In genomic region chr12:109950625-109951024, GRCh38 we compare ENCODE assay signal across 15 cellular contexts. TPM values are rescaled to one million over a fixed set of nuclear protein-coding genes. Genes with fewer than 3 reads are reported as not detected.
DNase-seq lines count a peak whose midpoint lies in the region; ATAC-seq and TF ChIP-seq lines count a peak whose summit lies in the region.
"Had no signal": no experiment of that assay in that cellular context is flagged by ENCODE, and none has a peak within 500 bp of the region (broad histone marks: within the 10 kb centered on the region; RNA-seq: fewer than 3 reads in every experiment).

No MANE protein-coding gene starts in this region.

- TF ChIP-seq CTCF in heart right ventricle (IDR thresholded peaks at IDR 0.05) (no peak), thoracic aorta (IDR thresholded peaks at IDR 0.05) (no peak)

- H2BK15ac ChIP-seq in mesenchymal stem cell (ENCODE audit: low read depth, poor library complexity, severe bottlenecking), result no peak overlapping the region

- H4K20me1 ChIP-seq in Karpas-422 (ENCODE audit: insufficient read depth, low read depth, low read length), result no peaks in the 10 kb centered on the region

- no peak overlapping the region for H3K4ac ChIP-seq in mesenchymal stem cell (ENCODE audit: low read depth in 1 of 2, low read length in 2 of 2)

- intact Hi-C loops in heart right ventricle (cut with DNase I), result no loop called here
- intact Hi-C loops in left cardiac atrium (cut with DNase I), result no loop called here

- no peak for DNase-seq in heart right ventricle
- DNase-seq in left cardiac atrium, result no peak
- no peak for DNase-seq in adipocyte (ENCODE audit: low read depth)
- no peak for DNase-seq in mesenchymal stem cell
- no peak for DNase-seq in thoracic aorta (ENCODE audit: low spot score)
- DNase-seq in Karpas-422, result no peak
- no peak for DNase-seq in HAP-1 (ENCODE audit: low spot score in 2 of 2)
- DNase-seq: amygdala; DMS79 treated with DMSO at 0.1 percent for 48 hours; effector CD4-positive, alpha-beta T cell; NCI-H187 treated with DMSO at 0.1 percent for 48 hours had no signal

- H3K18ac ChIP-seq in mesenchymal stem cell (ENCODE audit: low read depth in 1 of 2, low read length in 2 of 2), result no peak overlapping the region

- H3K27ac ChIP-seq in heart right ventricle, result peak overlapping the region in 9 of 10 donors; percentile 65 to 83 (median 76)
- peak overlapping the region; percentile 97 for H3K27ac ChIP-seq in mesenchymal stem cell (ENCODE audit: low read length, poor library complexity, severe bottlenecking)
- H3K27ac ChIP-seq in thoracic aorta, result peak overlapping the region; percentile 76 to 82
- no peak overlapping the region for H3K27ac ChIP-seq in Karpas-422 (ENCODE audit: low read length)
- H3K27ac ChIP-seq: KMS-11, neutrophil, SK-N-MC had no signal

- no peak overlapping the region for H3K14ac ChIP-seq in mesenchymal stem cell (ENCODE audit: low read length in 2 of 2)

- H3K79me1 ChIP-seq in mesenchymal stem cell (replicated peaks; ENCODE audit: low read length, poor library complexity, severe bottlenecking), result peaks cover 6% of the 10 kb centered on the region

- peak overlapping the region; percentile 95 for H2BK5ac ChIP-seq in mesenchymal stem cell (ENCODE audit: low read depth, low read length, poor library complexity, severe bottlenecking)

- H3K36me3 ChIP-seq in heart right ventricle, result peaks cover 0 to 97% (median 44%) of the 10 kb centered on the region in 9 donors
- peaks cover 41% of the 10 kb centered on the region for H3K36me3 ChIP-seq in adipocyte (ENCODE audit: control insufficient read depth, insufficient read depth, low read length, severe bottlenecking)
- peaks cover 20 to 73% of the 10 kb centered on the region in 2 experiments for H3K36me3 ChIP-seq in mesenchymal stem cell (ENCODE audit: control insufficient read depth in 1 of 2, insufficient read depth in 2 of 2, low read depth in 1 of 2, low read length in 2 of 2)
- H3K36me3 ChIP-seq in thoracic aorta, result peaks cover 6% of the 10 kb centered on the region
- H3K36me3 ChIP-seq in Karpas-422 (ENCODE audit: insufficient read depth, low read length), result peaks cover 57% of the 10 kb centered on the region; the same call in 1 of the 2 replicates
- H3K36me3 ChIP-seq in HAP-1 (replicated peaks), result peaks cover 33% of the 10 kb centered on the region

- H3K4me2 ChIP-seq in mesenchymal stem cell (ENCODE audit: low read length, poor library complexity, severe bottlenecking) (no peak overlapping the region), Karpas-422 (ENCODE audit: low read depth, low read length, poor library complexity, severe bottlenecking) (no peak overlapping the region)
- H3K4me2 ChIP-seq: KMS-11 had no signal

- H3K4me3 ChIP-seq in heart right ventricle (no peak overlapping the region), adipocyte (ENCODE audit: low read length) (no peak overlapping the region), mesenchymal stem cell (ENCODE audit: insufficient read depth in 1 of 2, low read depth in 1 of 2, low read length in 2 of 2) (no peak overlapping the region), thoracic aorta (no peak overlapping the region), Karpas-422 (ENCODE audit: low read length) (no peak overlapping the region), HAP-1 (no peak overlapping the region)
- H3K4me3 ChIP-seq: SK-N-MC had no signal

- H3K27me3 ChIP-seq in heart right ventricle (no peaks in the 10 kb centered on the region), adipocyte (replicated peaks; ENCODE audit: control insufficient read depth, insufficient read depth, low read length) (no peaks in the 10 kb centered on the region), mesenchymal stem cell (ENCODE audit: control insufficient read depth in 1 of 2, insufficient read depth in 1 of 2, low read length in 2 of 2) (no peaks in the 10 kb centered on the region), thoracic aorta (replicated peaks; ENCODE audit: insufficient read depth) (no peaks in the 10 kb centered on the region), Karpas-422 (ENCODE audit: low read length) (no peaks in the 10 kb centered on the region), HAP-1 (ENCODE audit: low read depth) (no peaks in the 10 kb centered on the region)
- H3K27me3 ChIP-seq: neutrophil had no signal

- no peak for ATAC-seq in heart right ventricle
- ATAC-seq in left cardiac atrium, result no peak
- ATAC-seq in thoracic aorta (ENCODE audit: insufficient number of reproducible peaks, low FRiP score, low read depth), result no peak
- ATAC-seq in HG03159 (IDR thresholded peaks at IDR 0.05; ENCODE audit: unreplicated experiment), result no peak

- peak overlapping the region; percentile 99 for H2AK5ac ChIP-seq in mesenchymal stem cell (ENCODE audit: low read length, severe bottlenecking)

- H4K8ac ChIP-seq in mesenchymal stem cell (ENCODE audit: low read length), result no peak overlapping the region

- no peaks in the 10 kb centered on the region for H3K9me2 ChIP-seq in Karpas-422 (replicated peaks; ENCODE audit: insufficient read depth, low read length)

- no peaks in the 10 kb centered on the region for H3K9me3 ChIP-seq in heart right ventricle
- no peaks in the 10 kb centered on the region for H3K9me3 ChIP-seq in adipocyte (ENCODE audit: control insufficient read depth, low read length)
- H3K9me3 ChIP-seq in mesenchymal stem cell (ENCODE audit: control insufficient read depth, low read length), result no peaks in the 10 kb centered on the region
- no peaks in the 10 kb centered on the region for H3K9me3 ChIP-seq in thoracic aorta
- no peaks in the 10 kb centered on the region for H3K9me3 ChIP-seq in Karpas-422 (ENCODE audit: low read length)
- H3K9me3 ChIP-seq in HAP-1, result no peaks in the 10 kb centered on the region
- H3K9me3 ChIP-seq: neutrophil had no signal

- no peak overlapping the region for H2BK120ac ChIP-seq in mesenchymal stem cell (ENCODE audit: low read depth, low read length)

- in situ Hi-C loops in HAP-1 (cut with MboI; ENCODE audit: low sequenced_read_pairs), result no loop called here

- H2BK12ac ChIP-seq in mesenchymal stem cell (ENCODE audit: low read length in 2 of 2), result no peak overlapping the region

- peak overlapping the region; percentile 20 for H4K91ac ChIP-seq in mesenchymal stem cell (ENCODE audit: low read length)

- H3K4me1 ChIP-seq in heart right ventricle, result peaks cover 3 to 77% (median 71%) of the 10 kb centered on the region in 9 donors
- peaks cover 65% of the 10 kb centered on the region for H3K4me1 ChIP-seq in adipocyte (ENCODE audit: control insufficient read depth, insufficient read depth, low read length)
- H3K4me1 ChIP-seq in mesenchymal stem cell (ENCODE audit: control insufficient read depth, insufficient read depth, low read depth, low read length), result peaks cover 27% of the 10 kb centered on the region
- H3K4me1 ChIP-seq in thoracic aorta (ENCODE audit: control insufficient read depth in 1 of 2, low read depth in 2 of 2), result peaks cover 35 to 77% of the 10 kb centered on the region in 2 donors
- peaks cover 14% of the 10 kb centered on the region for H3K4me1 ChIP-seq in Karpas-422 (ENCODE audit: low read length)
- no peaks in the 10 kb centered on the region for H3K4me1 ChIP-seq in HAP-1

- no peak overlapping the region for H3K23ac ChIP-seq in mesenchymal stem cell (ENCODE audit: low read length in 2 of 2)

- H2AFZ ChIP-seq in mesenchymal stem cell (ENCODE audit: low read depth, low read length) (no peak overlapping the region), Karpas-422 (ENCODE audit: low read length) (no peak overlapping the region)

- peaks cover 16% of the 10 kb centered on the region for H3K79me2 ChIP-seq in Karpas-422 (ENCODE audit: low read length)

- H3K9ac ChIP-seq in adipocyte (ENCODE audit: low read length), result peak overlapping the region; percentile 24
- H3K9ac ChIP-seq in mesenchymal stem cell (ENCODE audit: low read length), result peak overlapping the region; percentile 57
- no peak overlapping the region for H3K9ac ChIP-seq in Karpas-422 (ENCODE audit: low read length)
- H3K9ac ChIP-seq: KMS-11 had no signal

RNA-seq across cellular contexts. Expression of gene GIT2, which starts 45.5 kb away (rescaled TPM):
- total RNA-seq in heart right ventricle (10 to 100 TPM; 31.7 to 44.9 (median 40.1) TPM), left cardiac atrium (10 to 100 TPM; 34.5 to 35.3 TPM), thoracic aorta (10 to 100 TPM; 45.2 to 71.5 TPM)
- polyA plus RNA-seq in heart right ventricle, result 10 to 100 TPM; 17.8 to 21.5 TPM
- 25.2 TPM for polyA plus RNA-seq in mesenchymal stem cell (2013, experiment 1 of 2)
- polyA plus RNA-seq in mesenchymal stem cell (2013, experiment 2 of 2), result 24.1 TPM
- total RNA-seq in Karpas-422 (2014; rRNA removed; shearing (Covaris generic); ENCODE audit: low replicate concordance), result 76.3 and 81.9 TPM in 2 replicates

RNA-seq across cellular contexts. Expression of gene ANKRD13A, which starts 48.6 kb away (rescaled TPM):
- total RNA-seq in heart right ventricle (10 to 100 TPM; 15.3 to 29.0 (median 18.6) TPM), left cardiac atrium (10 to 100 TPM; 18.7 to 20.4 TPM), thoracic aorta (10 to 100 TPM; 69.1 to 83.7 TPM)
- polyA plus RNA-seq in heart right ventricle, result 10 to 100 TPM; 14.0 to 25.7 TPM
- 17.6 TPM for polyA plus RNA-seq in mesenchymal stem cell (2013, experiment 1 of 2)
- 18.0 TPM for polyA plus RNA-seq in mesenchymal stem cell (2013, experiment 2 of 2)
- total RNA-seq in Karpas-422 (2014; rRNA removed; shearing (Covaris generic); ENCODE audit: low replicate concordance), result 277 and 337 TPM in 2 replicates

RNA-seq across cellular contexts. Expression of gene TCHP, which starts 50.6 kb away (rescaled TPM):
- total RNA-seq in heart right ventricle (10 to 100 TPM in 4 of 10 donors, 1 to 10 TPM in 6; 7.0 to 14.1 (median 9.1) TPM), left cardiac atrium (10 to 100 TPM; 10.9 to 11.5 TPM), thoracic aorta (10 to 100 TPM; 13.5 to 36.9 TPM)
- polyA plus RNA-seq in heart right ventricle, result 10 to 100 TPM in 1 of 2 donors, 1 to 10 TPM in 1; 7.3 to 13.2 TPM
- 8.0 TPM for polyA plus RNA-seq in mesenchymal stem cell (2013, experiment 1 of 2)
- polyA plus RNA-seq in mesenchymal stem cell (2013, experiment 2 of 2), result 7.8 TPM
- total RNA-seq in Karpas-422 (2014; rRNA removed; shearing (Covaris generic); ENCODE audit: low replicate concordance), result 11.8 and 17.0 TPM in 2 replicates
